ENCODE assay signal across 3 cellular contexts in the genomic region with DNA sequence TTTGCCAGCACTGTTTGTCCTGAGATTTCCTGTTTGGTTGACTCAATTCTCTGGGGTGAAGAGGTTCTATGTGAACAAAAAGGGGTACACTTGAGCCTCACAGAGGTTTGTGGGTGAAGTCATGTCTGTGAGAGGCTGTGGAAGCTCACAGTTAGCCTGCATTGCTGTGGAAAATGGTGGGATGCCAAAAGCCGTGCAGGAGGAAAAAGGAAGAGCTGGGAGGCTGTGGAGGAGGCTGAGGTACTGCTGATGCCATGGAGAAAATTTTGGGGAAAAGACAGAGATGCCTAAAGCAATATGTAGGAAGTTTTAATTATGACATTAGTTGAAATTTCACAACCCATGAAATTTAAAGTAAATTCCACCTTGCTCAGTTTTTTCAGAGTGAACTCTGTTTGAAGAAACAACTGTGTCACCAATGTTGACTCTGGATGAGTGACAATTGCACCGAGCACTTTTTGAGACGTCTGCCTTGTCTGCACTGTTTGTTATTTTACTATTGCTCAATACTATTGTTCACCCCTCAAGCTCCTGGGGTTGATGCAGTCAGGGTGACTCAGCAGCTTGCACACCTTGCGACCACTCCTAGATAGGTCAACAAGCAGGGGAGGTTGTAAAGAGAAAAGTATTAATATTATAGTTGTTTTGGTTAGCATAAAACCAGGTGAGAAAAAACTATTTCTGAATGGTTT. TPM values are rescaled to one million over a fixed set of nuclear protein-coding genes. Genes with fewer than 3 reads are reported as not detected.
"Had no signal": no experiment of that assay in that cellular context is flagged by ENCODE, and none has a peak within 500 bp of the region (broad histone marks: within the 10 kb centered on the region; RNA-seq: fewer than 3 reads in every experiment).

No MANE protein-coding gene starts in this region.

RNA-seq across cellular contexts. Expression of gene AKR1C2, which starts 5.3 kb away (rescaled TPM):
- total RNA-seq: activated CD8-positive, alpha-beta memory T cell treated with anti-CD3 and anti-CD28 coated beads for 36 hours; T-helper 2 cell treated with Interferon-gamma antibody and Interleukin-4, amounts not matched to agents 100 ng/mL and 5 ng/mL, for 36 hours had no signal
- polyA plus RNA-seq: naive thymus-derived CD4-positive, alpha-beta T cell had no signal

RNA-seq across cellular contexts. Expression of gene AKR1C1, which starts 45.8 kb away (rescaled TPM):
- polyA plus RNA-seq: naive thymus-derived CD4-positive, alpha-beta T cell had no signal
